Comparison of ENCODE assay signal across 9 cellular contexts in the genomic region with DNA sequence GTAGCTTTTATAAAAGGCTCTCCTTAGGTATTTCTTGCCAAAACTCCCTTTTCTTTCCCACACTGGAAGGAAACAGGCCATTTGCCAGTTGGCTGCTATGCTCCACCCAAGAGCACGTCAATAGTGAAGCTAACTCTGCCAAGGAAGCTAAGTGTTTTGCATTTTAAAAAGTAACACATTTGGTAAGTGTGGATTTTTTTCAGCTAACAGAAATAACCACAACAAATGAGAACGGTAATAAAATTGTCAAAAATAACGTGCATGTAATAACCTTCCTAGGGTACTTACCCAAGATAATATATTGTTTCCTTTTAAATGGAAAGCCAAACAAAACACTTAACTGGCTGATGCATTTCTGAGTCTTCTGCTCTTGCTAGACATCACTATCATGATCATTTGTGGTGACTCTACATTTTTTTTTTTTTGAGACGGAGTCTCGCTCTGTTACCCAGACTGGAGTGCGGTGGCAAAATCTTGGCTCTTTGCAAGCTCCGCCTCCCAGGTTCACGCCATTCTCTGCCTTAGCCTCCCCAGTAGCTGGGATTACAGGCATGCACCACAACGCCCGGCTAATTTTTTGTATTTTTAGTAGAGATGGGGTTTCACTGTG. TPM values are rescaled to one million over a fixed set of nuclear protein-coding genes. Genes with fewer than 3 reads are reported as not detected.
DNase-seq lines count a peak whose midpoint lies in the region; ATAC-seq lines count a peak whose summit lies in the region.
"Had no signal": no experiment of that assay in that cellular context is flagged by ENCODE, and none has a peak within 500 bp of the region (broad histone marks: within the 10 kb centered on the region; RNA-seq: fewer than 3 reads in every experiment).

No MANE protein-coding gene starts in this region.

- peak; percentile 34 for DNase-seq in LHCN-M2 (ENCODE audit: low read depth)
- peak in 26 of 61 donors; percentile 0 to 62 (median 20) for DNase-seq in caudate nucleus (lab: John Stamatoyannopoulos, UW)
- DNase-seq in left kidney (ENCODE audit: low read depth, low spot score): peak; percentile 51
- no peak for DNase-seq in NCI-H1092 treated with DMSO at 0.1 percent for 48 hours (lab: John Stamatoyannopoulos, UW)
- DNase-seq in NCI-H526 treated with DMSO at 0.1 percent for 48 hours (lab: John Stamatoyannopoulos, UW): no peak
- DNase-seq in cortex of kidney (lab: John Stamatoyannopoulos, UW): no peak
- DNase-seq: NCI-H1694 treated with DMSO at 0.1 percent for 48 hours had no signal

- H3K4me1 ChIP-seq in subcutaneous abdominal adipose tissue (ENCODE audit: control insufficient read depth in 5 of 5, insufficient read depth in 5 of 5, low read length in 5 of 5): peaks cover 9 to 50% (median 39%) of the 10 kb centered on the region in 5 donors

- H3K27ac ChIP-seq in caudate nucleus (ENCODE audit: low read depth, low read length) (peak overlapping the region; percentile 77), subcutaneous abdominal adipose tissue (ENCODE audit: low read depth, low read length) (peak overlapping the region; percentile 85)

- H3K36me3 ChIP-seq in subcutaneous abdominal adipose tissue (ENCODE audit: control insufficient read depth in 5 of 5, insufficient read depth in 5 of 5, low read length in 5 of 5): peaks cover 11 to 21% (median 17%) of the 10 kb centered on the region in 5 donors

- no peak for ATAC-seq in GM18519 (IDR thresholded peaks at IDR 0.05; ENCODE audit: low FRiP score, unreplicated experiment)

- no peaks in the 10 kb centered on the region for H3K9me3 ChIP-seq in subcutaneous abdominal adipose tissue (ENCODE audit: control insufficient read depth in 5 of 5, low read length in 5 of 5)

- peak overlapping the region in 4 of 5 donors; percentile 6 to 42 (median 24) for H3K4me3 ChIP-seq in subcutaneous abdominal adipose tissue (ENCODE audit: low read depth in 1 of 5, low read length in 5 of 5)

- H3K27me3 ChIP-seq in subcutaneous abdominal adipose tissue (ENCODE audit: control insufficient read depth in 5 of 5, insufficient read depth in 4 of 5, low read length in 5 of 5): no peaks in the 10 kb centered on the region

- H3K9ac ChIP-seq in subcutaneous abdominal adipose tissue (ENCODE audit: low read length in 5 of 5): peak overlapping the region; percentile 25 to 84 (median 56)

RNA-seq across cellular contexts. Expression of a gene that starts 4.6 kb away (rescaled TPM):
- total RNA-seq in LHCN-M2 (2014; rRNA removed): 27.0 and 27.7 TPM in 2 replicates
- polyA plus RNA-seq in LHCN-M2 (2012): 9.2 TPM

RNA-seq across cellular contexts. Expression of a gene that starts 17.4 kb away (rescaled TPM):
- total RNA-seq in LHCN-M2 (2014; rRNA removed): 137 and 144 TPM in 2 replicates
- polyA plus RNA-seq in LHCN-M2 (2012): 61.4 TPM

Comparison
In these comparisons a context has a peak if more than half of its experiments do, and no peak if none do; other contexts are left out.
1. DNase-seq: peak in LHCN-M2 (single experiment) and left kidney (single experiment); none in NCI-H1092 treated with DMSO at 0.1 percent for 48 hours (single experiment), NCI-H526 treated with DMSO at 0.1 percent for 48 hours (single experiment) and cortex of kidney (single experiment).